8 cellular contexts compared by ENCODE assay signal in the genomic region with DNA sequence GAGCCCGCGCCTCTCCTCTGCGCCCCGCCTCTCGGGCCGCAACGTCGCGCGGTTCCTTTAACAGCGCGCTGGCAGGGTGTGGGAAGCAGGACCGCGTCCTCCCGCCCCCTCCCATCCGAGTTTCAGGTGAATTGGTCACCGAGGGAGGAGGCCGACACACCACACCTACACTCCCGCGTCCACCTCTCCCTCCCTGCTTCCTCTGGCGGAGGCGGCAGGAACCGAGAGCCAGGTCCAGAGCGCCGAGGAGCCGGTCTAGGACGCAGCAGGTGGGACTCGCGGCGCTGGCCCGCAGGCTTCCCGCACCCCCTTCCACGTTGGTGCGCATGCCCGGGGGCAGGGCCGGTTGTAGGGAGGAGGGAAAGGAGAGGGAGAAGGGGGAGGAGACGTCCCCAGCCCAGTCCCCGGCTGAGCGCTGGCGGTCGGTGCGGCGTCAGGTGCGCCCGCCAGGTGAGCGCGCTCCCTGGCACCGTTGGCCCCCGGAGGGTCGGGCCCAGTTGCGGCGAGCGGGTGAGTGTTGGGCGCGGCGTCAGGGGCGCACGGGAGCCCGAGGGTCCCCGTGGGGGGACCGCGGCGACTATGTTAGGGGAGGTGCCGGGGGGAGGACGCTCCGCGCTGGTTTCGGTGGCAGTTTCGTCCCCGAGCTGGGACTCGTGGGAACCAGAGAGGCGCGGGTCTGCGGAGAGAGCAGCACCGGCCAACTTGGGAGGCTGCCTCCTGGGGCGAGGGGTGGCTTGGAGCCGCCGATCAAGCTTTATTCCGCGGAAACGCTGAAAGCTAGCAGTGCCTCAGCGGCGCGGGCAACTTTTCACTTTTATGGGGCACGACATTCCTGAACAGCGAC. TPM values are rescaled to one million over a fixed set of nuclear protein-coding genes. Genes with fewer than 3 reads are reported as not detected.
A peak's percentile ranks its signal among the peaks of the same experiment; 100 is the strongest.
DNase-seq lines count a peak whose midpoint lies in the region; ATAC-seq and TF ChIP-seq lines count a peak whose summit lies in the region.

A gene with protein sequence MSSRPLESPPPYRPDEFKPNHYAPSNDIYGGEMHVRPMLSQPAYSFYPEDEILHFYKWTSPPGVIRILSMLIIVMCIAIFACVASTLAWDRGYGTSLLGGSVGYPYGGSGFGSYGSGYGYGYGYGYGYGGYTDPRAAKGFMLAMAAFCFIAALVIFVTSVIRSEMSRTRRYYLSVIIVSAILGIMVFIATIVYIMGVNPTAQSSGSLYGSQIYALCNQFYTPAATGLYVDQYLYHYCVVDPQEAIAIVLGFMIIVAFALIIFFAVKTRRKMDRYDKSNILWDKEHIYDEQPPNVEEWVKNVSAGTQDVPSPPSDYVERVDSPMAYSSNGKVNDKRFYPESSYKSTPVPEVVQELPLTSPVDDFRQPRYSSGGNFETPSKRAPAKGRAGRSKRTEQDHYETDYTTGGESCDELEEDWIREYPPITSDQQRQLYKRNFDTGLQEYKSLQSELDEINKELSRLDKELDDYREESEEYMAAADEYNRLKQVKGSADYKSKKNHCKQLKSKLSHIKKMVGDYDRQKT (plus strand): TSS at position 400 of the 844 bp plus-strand sequence. CDS start 11,455 bp downstream, outside the sequence.

- CTCF ChIA-PET in activated CD4-positive, alpha-beta T cell treated with anti-CD3 and anti-CD28 coated beads for 36 hours (lab: Charles Lee): no interaction called here

- POLR2A ChIA-PET in activated CD4-positive, alpha-beta T cell treated with anti-CD3 and anti-CD28 coated beads for 36 hours (lab: Charles Lee): no interaction called here

- H3K9me3 ChIP-seq in left ventricle myocardium inferior (replicated peaks) (no peaks in the 10 kb centered on the region), prostate gland (no peaks in the 10 kb centered on the region)

- peaks cover 49% of the 10 kb centered on the region for H3K27me3 Mint-ChIP-seq in activated CD4-positive, alpha-beta T cell treated with anti-CD3 and anti-CD28 coated beads for 36 hours

- peaks cover 24% of the 10 kb centered on the region for H3K4me1 ChIP-seq in left ventricle myocardium inferior
- H3K4me1 ChIP-seq in prostate gland (replicated peaks): no peaks in the 10 kb centered on the region

- TF ChIP-seq CTCF in left ventricle myocardium inferior (IDR thresholded peaks at IDR 0.05; ENCODE audit: borderline replicate concordance) (no peak), prostate gland (IDR thresholded peaks at IDR 0.05) (peak in 2 of 4 experiments; percentile 28 to 32)

- ATAC-seq in activated CD4-positive, alpha-beta T cell treated with anti-CD3 and anti-CD28 coated beads for 36 hours: peak; percentile 53
- ATAC-seq in HG02885 (IDR thresholded peaks at IDR 0.05; ENCODE audit: poor library complexity, unreplicated experiment): peak; percentile 57

- peaks cover 6% of the 10 kb centered on the region for H3K4me1 Mint-ChIP-seq in activated CD4-positive, alpha-beta T cell treated with anti-CD3 and anti-CD28 coated beads for 36 hours

- intact Hi-C loops in activated CD4-positive, alpha-beta T cell treated with anti-CD3 and anti-CD28 coated beads for 36 hours (cut with DNase I, micrococcal nuclease): no loop called here
- intact Hi-C loops in left ventricle myocardium inferior (cut with micrococcal nuclease): no loop called here
- intact Hi-C loops in prostate gland (cut with DNase I): loop anchor here (10.0 kb wide), 1 partner anchor 78 kb away; a partner anchor contains a TSS

- H3K36me3 ChIP-seq in left ventricle myocardium inferior (no peaks in the 10 kb centered on the region), prostate gland (no peaks in the 10 kb centered on the region)

- H3K27ac ChIP-seq in left ventricle myocardium inferior (replicated peaks): no peak within 1 kb of the TSS
- H3K27ac ChIP-seq in prostate gland: peak within 1 kb of the TSS; percentile 86

- peaks cover 72% of the 10 kb centered on the region for H3K27me3 ChIP-seq in left ventricle myocardium inferior (ENCODE audit: low read depth)
- no peaks in the 10 kb centered on the region for H3K27me3 ChIP-seq in prostate gland (replicated peaks; ENCODE audit: insufficient read depth)

- no peaks in the 10 kb centered on the region for H3K36me3 Mint-ChIP-seq in activated CD4-positive, alpha-beta T cell treated with anti-CD3 and anti-CD28 coated beads for 36 hours (ENCODE audit: low read depth)

- H3K4me3 Mint-ChIP-seq in activated CD4-positive, alpha-beta T cell treated with anti-CD3 and anti-CD28 coated beads for 36 hours: peak within 1 kb of the TSS; percentile 62

- H3K27ac Mint-ChIP-seq in activated CD4-positive, alpha-beta T cell treated with anti-CD3 and anti-CD28 coated beads for 36 hours: no peak within 1 kb of the TSS

- WGBS in prostate gland: under 1% methylated on average over 53 of the region's 86 CpGs

- no peaks in the 10 kb centered on the region for H3K9me3 Mint-ChIP-seq in activated CD4-positive, alpha-beta T cell treated with anti-CD3 and anti-CD28 coated beads for 36 hours (ENCODE audit: low read depth)

- peak; percentile 38 for DNase-seq in activated CD4-positive, alpha-beta T cell treated with anti-CD3 and anti-CD28 coated beads for 36 hours
- no peak for DNase-seq in activated CD4-positive, alpha-beta T cell treated with anti-CD3 and anti-CD28 coated beads, Interleukin-2, amount 50 U/mL, for 4 hours
- DNase-seq in NCI-H226: peak; percentile 69
- peak; percentile 26 for DNase-seq in activated naive CD4-positive, alpha-beta T cell treated with anti-CD3 and anti-CD28 coated beads, Interleukin-2, amount 50 U/mL, for 16 hours
- DNase-seq in left ventricle myocardium inferior: no peak
- DNase-seq in prostate gland (ENCODE audit: low spot score): peak; percentile 77
- no peak for DNase-seq in occipital lobe (lab: John Stamatoyannopoulos, UW)

- peak; percentile 90 for TF ChIP-seq POLR2A in prostate gland (IDR thresholded peaks at IDR 0.05)

- H3K4me3 ChIP-seq in left ventricle myocardium inferior (peak within 1 kb of the TSS; percentile 69), prostate gland (peak within 1 kb of the TSS; percentile 59 to 85)

RNA-seq across cellular contexts. Expression of the gene that starts here (rescaled TPM):
- 1 to 10 TPM in 1 of 2 experiments, under 1 TPM in 1; 0.57 to 2.1 TPM for total RNA-seq in activated CD4-positive, alpha-beta T cell treated with anti-CD3 and anti-CD28 coated beads for 36 hours
- total RNA-seq in left ventricle myocardium inferior (2.0 TPM), prostate gland (10 to 100 TPM; 20.2 to 26.8 TPM), occipital lobe (3.6 TPM)

Comparison
In these comparisons a context has a peak if more than half of its experiments do, and no peak if none do; other contexts are left out.
1. DNase-seq: peak in activated CD4-positive, alpha-beta T cell treated with anti-CD3 and anti-CD28 coated beads for 36 hours (single experiment), NCI-H226 (single experiment), activated naive CD4-positive, alpha-beta T cell treated with anti-CD3 and anti-CD28 coated beads, Interleukin-2, amount 50 U/mL, for 16 hours (single experiment) and prostate gland (single experiment); none in activated CD4-positive, alpha-beta T cell treated with anti-CD3 and anti-CD28 coated beads, Interleukin-2, amount 50 U/mL, for 4 hours (0 of 2), left ventricle myocardium inferior (single experiment) and occipital lobe (single experiment).